Comparison of ENCODE assay signal across 18 cellular contexts in the genomic region with DNA sequence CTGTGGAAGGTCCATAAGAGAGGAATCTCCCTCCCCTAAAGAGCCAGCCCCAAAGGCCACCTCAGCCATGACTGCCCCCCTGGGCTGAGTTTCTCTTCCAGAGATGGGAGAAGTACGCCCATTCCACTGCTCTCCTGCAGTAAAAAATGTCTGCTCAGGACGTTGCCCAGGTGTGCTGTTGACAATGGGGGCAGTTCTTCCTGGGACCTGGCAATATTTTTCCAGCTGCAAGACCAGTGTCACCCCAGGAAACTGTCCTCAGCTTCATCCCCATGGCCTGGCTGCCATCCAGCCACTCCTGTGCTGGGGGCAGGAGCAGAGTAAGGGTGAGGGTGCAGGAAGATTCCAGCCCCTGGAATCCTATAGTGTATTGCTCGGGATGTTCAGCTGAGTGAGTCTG. TPM values are rescaled to one million over a fixed set of nuclear protein-coding genes. Genes with fewer than 3 reads are reported as not detected.
DNase-seq lines count a peak whose midpoint lies in the region; ATAC-seq, FAIRE-seq and TF ChIP-seq lines count a peak whose summit lies in the region.
"Had no signal": no experiment of that assay in that cellular context is flagged by ENCODE, and none has a peak within 500 bp of the region (broad histone marks: within the 10 kb centered on the region; RNA-seq: fewer than 3 reads in every experiment).

No MANE protein-coding gene starts in this region.

- H3K23ac ChIP-seq in H1 (ENCODE audit: insufficient read length) = no peak overlapping the region

- no peak for ATAC-seq in natural killer cell treated with Interleukin-12 subunit alpha and Interleukin-12 subunit beta and Interleukin-15 and Interleukin-18, amount 100 ng/mL, for 72 hours
- ATAC-seq in natural killer cell (no peak), upper lobe of right lung (no peak), right lobe of liver (no peak)

- no peak overlapping the region for H2BK120ac ChIP-seq in H1 (replicated peaks; ENCODE audit: low read depth, low read length)

- TF ChIP-seq POLR2A in H1 (IDR thresholded peaks at IDR 0.05; ENCODE audit: control extremely low read depth in 1 of 2, low read depth in 2 of 2, low read length in 2 of 2) = no peak
- no peak for TF ChIP-seq POLR2A in right lobe of liver (IDR thresholded peaks at IDR 0.05)

- H3K27ac ChIP-seq in H1 (ENCODE audit: low read depth, low read length) = no peak overlapping the region
- H3K27ac ChIP-seq in upper lobe of right lung = no peak overlapping the region
- H3K27ac ChIP-seq in right lobe of liver = no peak overlapping the region

- no peak for FAIRE-seq in H1 (lab: Jason Lieb, UNC)
- FAIRE-seq: G401.6, GM12892 had no signal

- no peaks in the 10 kb centered on the region for H3K9me3 Mint-ChIP-seq in natural killer cell treated with Interleukin-12 subunit alpha and Interleukin-12 subunit beta and Interleukin-15 and Interleukin-18, amount 100 ng/mL, for 72 hours
- no peaks in the 10 kb centered on the region for H3K9me3 Mint-ChIP-seq in natural killer cell

- WGBS in H1 (ENCODE audit: extremely low coverage in 1 of 2, insufficient coverage in 1 of 2, insufficient read length in 1 of 2, insufficient replicate concordance in 2 of 2, low coverage in 1 of 2, low lambda C conversion rate in 2 of 2, missing lambda C conversion rate in 1 of 2), 2 experiments = 93% methylated on average over 3 of the region's 3 CpGs; no CpG with 5 or more reads in 1 of the 2 experiments
- 67% methylated on average over 1 of the region's 3 CpGs for WGBS in right lobe of liver (ENCODE audit: insufficient coverage, low coverage, low lambda C conversion rate, missing lambda C conversion rate)

- H2BK20ac ChIP-seq in H1 (ENCODE audit: low read length) = no peak overlapping the region

- H4K91ac ChIP-seq in H1 (replicated peaks; ENCODE audit: insufficient read length, low read length) = no peak overlapping the region

- no peaks in the 10 kb centered on the region for H3K4me1 Mint-ChIP-seq in natural killer cell treated with Interleukin-12 subunit alpha and Interleukin-12 subunit beta and Interleukin-15 and Interleukin-18, amount 100 ng/mL, for 72 hours (ENCODE audit: low read depth in 2 of 2)
- no peaks in the 10 kb centered on the region for H3K4me1 Mint-ChIP-seq in natural killer cell
- H3K4me1 Mint-ChIP-seq: CD4-positive, alpha-beta memory T cell had no signal

- peaks cover 0 to 5% of the 10 kb centered on the region in 2 experiments for H4K20me1 ChIP-seq in H1 (replicated peaks in 1 of 2; ENCODE audit: control insufficient read depth in 1 of 2, insufficient read depth in 2 of 2, low read length in 2 of 2)

- no peak overlapping the region for H3K56ac ChIP-seq in H1 (replicated peaks; ENCODE audit: insufficient read length, low read depth, low read length)

- H3K36me3 ChIP-seq in H1 (ENCODE audit: control insufficient read depth in 2 of 4, insufficient read depth in 4 of 4, low read length in 3 of 4) (no peaks in the 10 kb centered on the region), upper lobe of right lung (no peaks in the 10 kb centered on the region), right lobe of liver (no peaks in the 10 kb centered on the region)

- no peak overlapping the region for H2BK15ac ChIP-seq in H1 (ENCODE audit: low read length)

- no peak overlapping the region for H3K18ac ChIP-seq in H1 (ENCODE audit: extremely low read depth, low read length)

- H3K4me3 ChIP-seq in H1 (ENCODE audit: extremely low read depth in 1 of 4, insufficient read depth in 2 of 4, low read depth in 3 of 4, low read length in 4 of 4) = no peak overlapping the region
- no peak overlapping the region for H3K4me3 ChIP-seq in upper lobe of right lung
- no peak overlapping the region for H3K4me3 ChIP-seq in right lobe of liver

- H3K79me2 ChIP-seq in H1 (ENCODE audit: control insufficient read depth in 1 of 2, insufficient read depth in 2 of 2, low read length in 2 of 2) = no peaks in the 10 kb centered on the region

- H3K79me1 ChIP-seq in H1 (ENCODE audit: low read depth, low read length) = no peaks in the 10 kb centered on the region

- H3K4me3 Mint-ChIP-seq in natural killer cell treated with Interleukin-12 subunit alpha and Interleukin-12 subunit beta and Interleukin-15 and Interleukin-18, amount 100 ng/mL, for 72 hours = no peak overlapping the region
- no peak overlapping the region for H3K4me3 Mint-ChIP-seq in natural killer cell
- H3K4me3 Mint-ChIP-seq: CD4-positive, alpha-beta memory T cell had no signal

- peaks cover 0 to 4% of the 10 kb centered on the region in 2 donors for H3K27me3 Mint-ChIP-seq in natural killer cell treated with Interleukin-12 subunit alpha and Interleukin-12 subunit beta and Interleukin-15 and Interleukin-18, amount 100 ng/mL, for 72 hours
- H3K27me3 Mint-ChIP-seq in natural killer cell (ENCODE audit: low read depth in 2 of 2) = no peaks in the 10 kb centered on the region

- no peak overlapping the region for H2AK5ac ChIP-seq in H1 (ENCODE audit: low read depth, low read length)

- no peak for TF ChIP-seq EP300 in H1 (IDR thresholded peaks at IDR 0.05; ENCODE audit: borderline replicate concordance in 1 of 2, low read depth in 2 of 2, low read length in 2 of 2)

- intact Hi-C loops in natural killer cell (cut with micrococcal nuclease) = no loop called here
- intact Hi-C loops in upper lobe of right lung (cut with DNase I) = no loop called here
- intact Hi-C loops in right lobe of liver (cut with DNase I) = no loop called here

- peak; percentile 8 for DNase-seq in natural killer cell treated with Interleukin-12 subunit alpha and Interleukin-12 subunit beta and Interleukin-15 and Interleukin-18, amount 100 ng/mL, for 72 hours (ENCODE audit: low spot score)
- DNase-seq in natural killer cell = no peak
- no peak for DNase-seq in H1 (ENCODE audit: low read depth in 1 of 2, low spot score in 2 of 2)
- peak; percentile 20 for DNase-seq in upper lobe of right lung
- no peak for DNase-seq in NCI-H2171 (lab: John Stamatoyannopoulos, UW)
- no peak for DNase-seq in right lobe of liver
- DNase-seq: Caco-2; CD4-positive, alpha-beta memory T cell; DMS153; DND-41; GOT3; H7; HCEC 1CT had no signal

- no peaks in the 10 kb centered on the region for H3K36me3 Mint-ChIP-seq in natural killer cell treated with Interleukin-12 subunit alpha and Interleukin-12 subunit beta and Interleukin-15 and Interleukin-18, amount 100 ng/mL, for 72 hours
- no peaks in the 10 kb centered on the region for H3K36me3 Mint-ChIP-seq in natural killer cell
- H3K36me3 Mint-ChIP-seq: CD4-positive, alpha-beta memory T cell had no signal

- H3K27ac Mint-ChIP-seq in natural killer cell treated with Interleukin-12 subunit alpha and Interleukin-12 subunit beta and Interleukin-15 and Interleukin-18, amount 100 ng/mL, for 72 hours = no peak overlapping the region
- H3K27ac Mint-ChIP-seq in natural killer cell = no peak overlapping the region
- H3K27ac Mint-ChIP-seq: CD4-positive, alpha-beta memory T cell had no signal

- no peak overlapping the region for H2AFZ ChIP-seq in H1 (ENCODE audit: low read length)

- H3K4me1 ChIP-seq in H1 (replicated peaks in 1 of 4; ENCODE audit: control insufficient read depth in 3 of 4, insufficient read depth in 4 of 4, low read length in 3 of 4) = peaks cover 5 to 13% (median 7%) of the 10 kb centered on the region in 4 experiments; a peak in 6 of 7 replicates
- no peaks in the 10 kb centered on the region for H3K4me1 ChIP-seq in upper lobe of right lung
- H3K4me1 ChIP-seq in right lobe of liver = no peaks in the 10 kb centered on the region
- H3K4me1 ChIP-seq: Caco-2 had no signal

- no peak overlapping the region for H3K4ac ChIP-seq in H1 (replicated peaks; ENCODE audit: insufficient read length, low read depth, low read length)

- H3K14ac ChIP-seq in H1 (ENCODE audit: insufficient read length) = no peak overlapping the region

- CTCF ChIA-PET in H1 (lab: Charles Lee; ENCODE audit: partially characterized antibody) = interaction anchor here (0.7 to 1.9 kb wide), 4 partner anchors 12 to 105 kb away, joined by 3 to 4 read pairs (median 4); no protein-coding TSS in a partner anchor

- H3K23me2 ChIP-seq in H1 (ENCODE audit: low read depth, low read length) = peaks cover 5% of the 10 kb centered on the region; the same call in 1 of the 2 replicates

- H4K8ac ChIP-seq in H1 (ENCODE audit: extremely low read depth, insufficient read depth, low read length) = no peak overlapping the region

- H4K5ac ChIP-seq in H1 (ENCODE audit: insufficient read length, low read depth, low read length) = no peak overlapping the region

- TF ChIP-seq RAD21 in H1 (IDR thresholded peaks at IDR 0.05 in 1 of 2, conservative IDR thresholded peaks at IDR 0.05 in 1 of 2; ENCODE audit: low read depth in 2 of 2, low read length in 2 of 2) = no peak

- no peak overlapping the region for H3K9ac ChIP-seq in H1 (replicated peaks in 1 of 4; ENCODE audit: extremely low read depth in 1 of 4, low read depth in 3 of 4, low read length in 3 of 4)

- H3K27me3 ChIP-seq in H1 (replicated peaks in 1 of 4; ENCODE audit: control insufficient read depth in 3 of 4, extremely low read depth in 1 of 4, insufficient read depth in 3 of 4, low read length in 3 of 4) = peaks cover 0 to 15% (median 9%) of the 10 kb centered on the region in 4 experiments; a peak in 6 of 7 replicates
- peaks cover 18% of the 10 kb centered on the region for H3K27me3 ChIP-seq in upper lobe of right lung
- no peaks in the 10 kb centered on the region for H3K27me3 ChIP-seq in right lobe of liver

- H3K9me3 ChIP-seq in H1 (ENCODE audit: insufficient read depth in 2 of 2, low read depth in 1 of 2, low read length in 1 of 2) (no peaks in the 10 kb centered on the region), upper lobe of right lung (no peaks in the 10 kb centered on the region), right lobe of liver (no peaks in the 10 kb centered on the region)
- H3K9me3 ChIP-seq: Caco-2 had no signal

- no peak overlapping the region for H3K4me2 ChIP-seq in H1 (ENCODE audit: insufficient read depth in 1 of 2, low read depth in 2 of 2, low read length in 2 of 2)

- H2BK5ac ChIP-seq in H1 (ENCODE audit: low read depth, low read length) = no peak overlapping the region

- no peak for TF ChIP-seq CTCF in natural killer cell (IDR thresholded peaks at IDR 0.05)
- TF ChIP-seq CTCF in H1 (IDR thresholded peaks at IDR 0.05; ENCODE audit: control extremely low read depth in 1 of 3, insufficient read depth in 1 of 3, low read depth in 1 of 3, low read length in 3 of 3) = no peak
- TF ChIP-seq CTCF in upper lobe of right lung (IDR thresholded peaks at IDR 0.05) = no peak
- TF ChIP-seq CTCF in right lobe of liver (IDR thresholded peaks at IDR 0.05) = no peak

- POLR2A ChIA-PET in H1 (lab: Charles Lee; ENCODE audit: partially characterized antibody) = interaction anchor here (1.0 kb wide), 1 partner anchor 12 kb away, joined by 3 read pairs; no protein-coding TSS in a partner anchor

- H2BK12ac ChIP-seq in H1 (ENCODE audit: low read depth, low read length) = peak overlapping the region; percentile 50; the same call in 1 of the 2 replicates

RNA-seq across cellular contexts. Expression of a gene that starts 14.3 kb away (rescaled TPM):
- not detected for total RNA-seq in natural killer cell treated with Interleukin-12 subunit alpha and Interleukin-12 subunit beta and Interleukin-15 and Interleukin-18, amount 100 ng/mL, for 72 hours
- total RNA-seq in natural killer cell = not detected
- total RNA-seq in H1 (2021; fragmentation: NEBNext Ultra II Directional; extraction: Animal tissue kit (Norgen Biotek cat#: 25700)) = 3.3 and 3.4 TPM in 2 replicates
- 1.6 and 2.8 TPM in 2 replicates for polyA plus RNA-seq in H1 (2011; rRNA removed)
- 1.6 TPM for polyA plus RNA-seq in H1 (2011; cell fraction: cytosol; rRNA removed)
- 4.1 TPM for polyA plus RNA-seq in H1 (2011; cell fraction: nucleus; rRNA removed)
- polyA plus RNA-seq in H1 (2012, experiment 1 of 2) = 1.6 to 3.7 TPM (median 2.9 TPM) in 4 replicates
- polyA plus RNA-seq in H1 (2012, experiment 2 of 2) = 1.5 TPM
- 11.9 TPM for polyA plus RNA-seq in H1 (2013, experiment 1 of 2)
- 11.2 TPM for polyA plus RNA-seq in H1 (2013, experiment 2 of 2)
- polyA minus RNA-seq in H1 (2011; rRNA and poly(A)+ RNA removed) = 0.63 and 0.93 TPM in 2 replicates
- 1.4 TPM for polyA minus RNA-seq in H1 (2011; cell fraction: cytosol; rRNA and poly(A)+ RNA removed)
- polyA minus RNA-seq in H1 (2011; cell fraction: nucleus; rRNA and poly(A)+ RNA removed) = 5.7 TPM
- total RNA-seq in upper lobe of right lung = 1.2 TPM
- total RNA-seq in right lobe of liver = under 1 TPM in 1 of 6 experiments, not detected in 5; 0.06 TPM
- total RNA-seq: A172; A673; CD4-positive, alpha-beta memory T cell had no signal
- polyA plus RNA-seq: BJ had no signal

Comparison
In these comparisons a context has a peak if more than half of its experiments do, and no peak if none do; other contexts are left out.
1. DNase-seq: peak in natural killer cell treated with Interleukin-12 subunit alpha and Interleukin-12 subunit beta and Interleukin-15 and Interleukin-18, amount 100 ng/mL, for 72 hours (single experiment) and upper lobe of right lung (single experiment); none in natural killer cell (single experiment), H1 (0 of 2), NCI-H2171 (single experiment) and right lobe of liver (0 of 3).